9 cellular contexts compared by ENCODE assay signal in genomic region chr4:48212165-48212564, GRCh38. TPM values are rescaled to one million over a fixed set of nuclear protein-coding genes. Genes with fewer than 3 reads are reported as not detected.
DNase-seq lines count a peak whose midpoint lies in the region; ATAC-seq, FAIRE-seq and TF ChIP-seq lines count a peak whose summit lies in the region.
"Had no signal": no experiment of that assay in that cellular context is flagged by ENCODE, and none has a peak within 500 bp of the region (broad histone marks: within the 10 kb centered on the region; RNA-seq: fewer than 3 reads in every experiment).

No MANE protein-coding gene starts in this region.

- no peak overlapping the region for H3K27ac Mint-ChIP-seq in activated CD8-positive, alpha-beta T cell treated with anti-CD3 and anti-CD28 coated beads for 36 hours

- H3K9me3 Mint-ChIP-seq in activated CD8-positive, alpha-beta T cell treated with anti-CD3 and anti-CD28 coated beads for 36 hours = no peaks in the 10 kb centered on the region

- H3K4me1 Mint-ChIP-seq in activated CD8-positive, alpha-beta T cell treated with anti-CD3 and anti-CD28 coated beads for 36 hours (ENCODE audit: low read depth) = peaks cover 14% of the 10 kb centered on the region

- H3K27me3 Mint-ChIP-seq in activated CD8-positive, alpha-beta T cell treated with anti-CD3 and anti-CD28 coated beads for 36 hours = peaks cover 3% of the 10 kb centered on the region

- peak; percentile 99 for FAIRE-seq in GM12891 (lab: Jason Lieb, UNC)

- H3K27ac ChIP-seq in RWPE1 = no peak overlapping the region
- H3K27ac ChIP-seq in right cardiac atrium (ENCODE audit: low read length) = no peak overlapping the region

- no peak for TF ChIP-seq CTCF in activated CD8-positive, alpha-beta T cell treated with anti-CD3 and anti-CD28 coated beads for 36 hours (IDR thresholded peaks at IDR 0.05)
- no peak for TF ChIP-seq CTCF in RWPE1 (conservative IDR thresholded peaks at IDR 0.05; ENCODE audit: low read depth)

- ATAC-seq in GM21515 (IDR thresholded peaks at IDR 0.05; ENCODE audit: unreplicated experiment) (peak; percentile 85), HG03442 (IDR thresholded peaks at IDR 0.05; ENCODE audit: unreplicated experiment) (peak; percentile 86), right cardiac atrium (no peak)
- peak; percentile 58 for ATAC-seq in activated CD8-positive, alpha-beta T cell treated with anti-CD3 and anti-CD28 coated beads for 36 hours

- DNase-seq in GM12891 (ENCODE audit: insufficient read length, low spot score) = no peak
- DNase-seq in activated CD8-positive, alpha-beta T cell treated with anti-CD3 and anti-CD28 coated beads for 36 hours = no peak
- DNase-seq in NCI-H524 (lab: John Stamatoyannopoulos, UW) = no peak
- DNase-seq in RWPE1 (ENCODE audit: low spot score) = no peak
- DNase-seq in NCI-H2081 (lab: John Stamatoyannopoulos, UW) = no peak
- no peak for DNase-seq in right cardiac atrium
- DNase-seq: DMS53 had no signal

- H3K4me3 ChIP-seq in right cardiac atrium (ENCODE audit: low read length) = no peak overlapping the region

- WGBS in right cardiac atrium = 53% methylated on average over 6 of the region's 6 CpGs

- CTCF ChIA-PET in activated CD8-positive, alpha-beta T cell treated with anti-CD3 and anti-CD28 coated beads for 36 hours (lab: Charles Lee) = no interaction called here
- CTCF ChIA-PET in RWPE1 (lab: Yijun Ruan, JAX) = no interaction called here

- H3K36me3 Mint-ChIP-seq in activated CD8-positive, alpha-beta T cell treated with anti-CD3 and anti-CD28 coated beads for 36 hours (ENCODE audit: low read depth) = no peaks in the 10 kb centered on the region

- peak; percentile 80 for TF ChIP-seq POLR2A in GM12891 (IDR thresholded peaks at IDR 0.05; ENCODE audit: low read depth, low read length)

- H3K4me1 ChIP-seq in right cardiac atrium (ENCODE audit: control insufficient read depth, insufficient read depth, low read length) = no peaks in the 10 kb centered on the region

- POLR2A ChIA-PET in activated CD8-positive, alpha-beta T cell treated with anti-CD3 and anti-CD28 coated beads for 36 hours (lab: Charles Lee) = no interaction called here
- POLR2A ChIA-PET in RWPE1 (lab: Yijun Ruan, JAX; ENCODE audit: low non-redundant PET) = no interaction called here

- no peaks in the 10 kb centered on the region for H3K9me3 ChIP-seq in right cardiac atrium (ENCODE audit: control insufficient read depth, low read length)

- no peak overlapping the region for H3K4me3 Mint-ChIP-seq in activated CD8-positive, alpha-beta T cell treated with anti-CD3 and anti-CD28 coated beads for 36 hours

- intact Hi-C loops in activated CD8-positive, alpha-beta T cell treated with anti-CD3 and anti-CD28 coated beads for 36 hours (cut with micrococcal nuclease) = no loop called here
- intact Hi-C loops in right cardiac atrium (cut with DNase I) = no loop called here

- H3K27me3 ChIP-seq in right cardiac atrium (ENCODE audit: control insufficient read depth, insufficient read depth) = no peaks in the 10 kb centered on the region

TF ChIP-seq in GM12891, 5 proteins besides CTCF, POLR2A, EP300 and RAD21:
- TF ChIP-seq PAX5 (IDR thresholded peaks at IDR 0.05; ENCODE audit: insufficient read depth, low read length, severe bottlenecking) = no peak
- TF ChIP-seq POLR2AphosphoS5 (IDR thresholded peaks at IDR 0.05; ENCODE audit: low read depth, low read length) = peak; percentile 67; the same call in 1 of the 2 replicates
- peak; percentile 85 for TF ChIP-seq SPI1 (IDR thresholded peaks at IDR 0.05; ENCODE audit: low read depth, low read length)
- TF ChIP-seq TAF1 (IDR thresholded peaks at IDR 0.05; ENCODE audit: low read depth, low read length) = 0 out of 2 replicates have a peak, but pooled peaks have one; percentile 15

RNA-seq across cellular contexts. Expression of gene TEC, which starts 57.5 kb away (rescaled TPM):
- polyA plus RNA-seq in GM12891 (2012; ENCODE audit: low read depth, missing spikeins) = 13.7 TPM
- 1 to 10 TPM; 3.6 to 4.2 TPM for total RNA-seq in activated CD8-positive, alpha-beta T cell treated with anti-CD3 and anti-CD28 coated beads for 36 hours
- total RNA-seq in right cardiac atrium = 1 to 10 TPM; 1.5 to 3.7 (median 2.0) TPM
- polyA plus RNA-seq in right cardiac atrium = 0.84 TPM

Comparison
In these comparisons a context has a peak if more than half of its experiments do, and no peak if none do; other contexts are left out.
1. ATAC-seq: peak in GM21515 (single experiment), HG03442 (single experiment) and activated CD8-positive, alpha-beta T cell treated with anti-CD3 and anti-CD28 coated beads for 36 hours (single experiment); none in right cardiac atrium (0 of 2).